ENCODE assay signal across 1 cellular context in genomic region chr2:20419007-20419576, GRCh38.
A peak's percentile ranks its signal among the peaks of the same experiment; 100 is the strongest.
TF ChIP-seq lines count a peak whose summit lies in the region.

No MANE protein-coding gene starts in this region.

TF ChIP-seq in K562, 482 proteins besides CTCF, POLR2A, EP300 and RAD21 (continued from another document):
- TF ChIP-seq POLR2B (IDR thresholded peaks at IDR 0.05; ENCODE audit: low read depth, partially characterized antibody) (no peak), TCF3 (CRISPR knock-in tag; IDR thresholded peaks at IDR 0.05) (no peak), GTF2B (IDR thresholded peaks at IDR 0.05; ENCODE audit: extremely low read depth, insufficient read length) (no peak), L3MBTL2 (IDR thresholded peaks at IDR 0.05) (0 out of 2 replicates have a peak, but pooled peaks have one; percentile 10), ZNF707 (CRISPR knock-in tag; conservative IDR thresholded peaks at IDR 0.05) (no peak), HNRNPH1 (optimal IDR thresholded peaks at IDR 0.05; ENCODE audit: low read depth, low read length) (no peak), KDM2B (CRISPR knock-in tag; IDR thresholded peaks at IDR 0.05) (no peak), ZNF57 (CRISPR knock-in tag; IDR thresholded peaks at IDR 0.05) (no peak), MEIS2 (IDR thresholded peaks at IDR 0.05; ENCODE audit: partially characterized antibody) (peak; percentile 63), NFE2 (IDR thresholded peaks at IDR 0.05; ENCODE audit: low read depth) (0 out of 2 replicates have a peak, but pooled peaks have one; percentile 12), MIER1 (IDR thresholded peaks at IDR 0.05; ENCODE audit: low read depth) (no peak), E2F8 (IDR thresholded peaks at IDR 0.05; ENCODE audit: low read depth, partially characterized antibody) (no peak)
